In the genomic region with DNA sequence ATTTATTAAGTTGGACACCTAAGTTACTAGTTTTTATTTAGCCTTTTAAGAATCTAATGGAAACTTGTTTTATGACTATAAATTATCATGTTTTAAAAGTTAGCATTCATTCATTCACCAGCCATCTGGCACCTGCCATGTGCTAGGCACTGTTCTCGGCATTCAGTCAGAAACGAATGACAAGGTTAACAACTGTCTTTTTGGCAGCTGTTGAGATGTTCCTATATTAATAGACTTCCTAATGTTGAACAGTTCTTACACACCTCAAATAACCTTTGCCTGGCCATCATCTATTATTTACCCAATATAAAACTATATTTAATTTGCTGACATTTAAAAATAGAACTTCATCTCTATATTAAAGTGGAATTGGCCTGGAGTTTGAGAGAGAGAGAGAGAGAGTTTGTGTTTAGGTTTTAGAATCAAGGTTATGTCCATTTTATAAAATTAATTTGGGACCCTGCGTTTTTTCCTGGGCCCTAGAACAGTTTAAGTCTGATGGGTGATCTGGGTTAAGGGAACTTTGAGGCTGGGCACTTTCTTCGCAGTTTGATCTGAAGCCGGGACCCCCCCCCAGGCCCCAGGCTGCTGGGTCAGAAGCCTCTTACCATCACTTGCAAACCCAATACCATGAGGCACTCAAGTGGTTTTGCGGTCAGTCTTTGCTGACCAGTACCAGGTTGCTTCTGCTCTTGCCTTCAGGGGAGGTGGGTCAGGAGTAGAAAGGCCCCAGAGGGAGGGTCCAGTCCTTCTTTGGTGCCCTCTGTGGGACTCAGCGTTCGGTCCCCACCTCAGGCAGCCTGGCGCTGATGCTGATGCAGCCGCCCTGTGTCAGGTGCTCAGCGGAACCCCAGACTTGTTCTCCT, we compare ENCODE assay signal across 1 cellular context.
TF ChIP-seq lines count a peak whose summit lies in the region.

No MANE protein-coding gene starts in this region.

TF ChIP-seq in HepG2, 621 proteins besides CTCF, POLR2A, EP300 and RAD21:
- TF ChIP-seq, protein P1, sequence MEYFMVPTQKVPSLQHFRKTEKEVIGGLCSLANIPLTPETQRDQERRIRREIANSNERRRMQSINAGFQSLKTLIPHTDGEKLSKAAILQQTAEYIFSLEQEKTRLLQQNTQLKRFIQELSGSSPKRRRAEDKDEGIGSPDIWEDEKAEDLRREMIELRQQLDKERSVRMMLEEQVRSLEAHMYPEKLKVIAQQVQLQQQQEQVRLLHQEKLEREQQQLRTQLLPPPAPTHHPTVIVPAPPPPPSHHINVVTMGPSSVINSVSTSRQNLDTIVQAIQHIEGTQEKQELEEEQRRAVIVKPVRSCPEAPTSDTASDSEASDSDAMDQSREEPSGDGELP (IDR thresholded peaks at IDR 0.05; ENCODE audit: borderline replicate concordance, low read depth) = no peak
- TF ChIP-seq ZNF337 (CRISPR knock-in tag; IDR thresholded peaks at IDR 0.05; ENCODE audit: borderline replicate concordance, low read depth) (no peak), MAFK (conservative IDR thresholded peaks at IDR 0.05 in 1 of 2, IDR thresholded peaks at IDR 0.05 in 1 of 2; ENCODE audit: low read length in 2 of 2) (peak; percentile 40 to 53; a peak in 2 of 4 replicates), MAFF (IDR thresholded peaks at IDR 0.05; ENCODE audit: low read depth, low read length) (0 out of 2 replicates have a peak, but pooled peaks have one; percentile 15), JUN (CRISPR knock-in tag; IDR thresholded peaks at IDR 0.05) (no peak)
- TF ChIP-seq, protein P2, sequence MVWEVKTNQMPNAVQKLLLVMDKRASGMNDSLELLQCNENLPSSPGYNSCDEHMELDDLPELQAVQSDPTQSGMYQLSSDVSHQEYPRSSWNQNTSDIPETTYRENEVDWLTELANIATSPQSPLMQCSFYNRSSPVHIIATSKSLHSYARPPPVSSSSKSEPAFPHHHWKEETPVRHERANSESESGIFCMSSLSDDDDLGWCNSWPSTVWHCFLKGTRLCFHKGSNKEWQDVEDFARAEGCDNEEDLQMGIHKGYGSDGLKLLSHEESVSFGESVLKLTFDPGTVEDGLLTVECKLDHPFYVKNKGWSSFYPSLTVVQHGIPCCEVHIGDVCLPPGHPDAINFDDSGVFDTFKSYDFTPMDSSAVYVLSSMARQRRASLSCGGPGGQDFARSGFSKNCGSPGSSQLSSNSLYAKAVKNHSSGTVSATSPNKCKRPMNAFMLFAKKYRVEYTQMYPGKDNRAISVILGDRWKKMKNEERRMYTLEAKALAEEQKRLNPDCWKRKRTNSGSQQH (CRISPR knock-in tag; IDR thresholded peaks at IDR 0.05; ENCODE audit: low read depth) = no peak
- TF ChIP-seq, protein P3, sequence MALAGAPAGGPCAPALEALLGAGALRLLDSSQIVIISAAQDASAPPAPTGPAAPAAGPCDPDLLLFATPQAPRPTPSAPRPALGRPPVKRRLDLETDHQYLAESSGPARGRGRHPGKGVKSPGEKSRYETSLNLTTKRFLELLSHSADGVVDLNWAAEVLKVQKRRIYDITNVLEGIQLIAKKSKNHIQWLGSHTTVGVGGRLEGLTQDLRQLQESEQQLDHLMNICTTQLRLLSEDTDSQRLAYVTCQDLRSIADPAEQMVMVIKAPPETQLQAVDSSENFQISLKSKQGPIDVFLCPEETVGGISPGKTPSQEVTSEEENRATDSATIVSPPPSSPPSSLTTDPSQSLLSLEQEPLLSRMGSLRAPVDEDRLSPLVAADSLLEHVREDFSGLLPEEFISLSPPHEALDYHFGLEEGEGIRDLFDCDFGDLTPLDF (CRISPR knock-in tag; IDR thresholded peaks at IDR 0.05) = no peak
- TF ChIP-seq, protein P4, sequence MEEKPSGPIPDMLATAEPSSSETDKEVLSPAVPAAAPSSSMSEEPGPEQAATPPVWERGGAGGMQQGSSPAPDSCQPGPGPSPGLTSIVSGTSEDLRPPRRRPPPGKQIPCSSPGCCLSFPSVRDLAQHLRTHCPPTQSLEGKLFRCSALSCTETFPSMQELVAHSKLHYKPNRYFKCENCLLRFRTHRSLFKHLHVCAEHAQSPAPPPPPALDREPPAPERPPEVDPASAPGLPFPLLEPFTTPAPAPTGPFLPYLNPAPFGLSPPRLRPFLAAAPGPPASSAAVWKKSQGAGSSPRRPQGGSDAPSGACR (CRISPR knock-in tag; IDR thresholded peaks at IDR 0.05) = no peak
